1 cellular context compared by ENCODE assay signal in genomic region chr9:123343428-123344272, GRCh38.
TF ChIP-seq lines count a peak whose summit lies in the region.

No MANE protein-coding gene starts in this region.

TF ChIP-seq in GM23338, 12 proteins besides CTCF, POLR2A, EP300 and RAD21 (continued from another document):
- TF ChIP-seq ZNF462 (CRISPR knock-in tag; IDR thresholded peaks at IDR 0.05) (no peak), REST (IDR thresholded peaks at IDR 0.05; ENCODE audit: unreplicated experiment) (no peak), STAT1 (IDR thresholded peaks at IDR 0.05; ENCODE audit: unreplicated experiment) (no peak), EZH2phosphoT487 (IDR thresholded peaks at IDR 0.05; ENCODE audit: unreplicated experiment) (no peak), ZNF331 (CRISPR knock-in tag; IDR thresholded peaks at IDR 0.05; ENCODE audit: low read depth) (no peak), NANOG (IDR thresholded peaks at IDR 0.05; ENCODE audit: borderline replicate concordance) (no peak), ZNF114 (CRISPR knock-in tag; IDR thresholded peaks at IDR 0.05) (no peak), EZH2 (IDR thresholded peaks at IDR 0.05; ENCODE audit: low read depth, unreplicated experiment) (no peak)
TF ChIP-seq in GM23338: peak in this region for 0.
